ENCODE assay signal across 8 cellular contexts in the genomic region with DNA sequence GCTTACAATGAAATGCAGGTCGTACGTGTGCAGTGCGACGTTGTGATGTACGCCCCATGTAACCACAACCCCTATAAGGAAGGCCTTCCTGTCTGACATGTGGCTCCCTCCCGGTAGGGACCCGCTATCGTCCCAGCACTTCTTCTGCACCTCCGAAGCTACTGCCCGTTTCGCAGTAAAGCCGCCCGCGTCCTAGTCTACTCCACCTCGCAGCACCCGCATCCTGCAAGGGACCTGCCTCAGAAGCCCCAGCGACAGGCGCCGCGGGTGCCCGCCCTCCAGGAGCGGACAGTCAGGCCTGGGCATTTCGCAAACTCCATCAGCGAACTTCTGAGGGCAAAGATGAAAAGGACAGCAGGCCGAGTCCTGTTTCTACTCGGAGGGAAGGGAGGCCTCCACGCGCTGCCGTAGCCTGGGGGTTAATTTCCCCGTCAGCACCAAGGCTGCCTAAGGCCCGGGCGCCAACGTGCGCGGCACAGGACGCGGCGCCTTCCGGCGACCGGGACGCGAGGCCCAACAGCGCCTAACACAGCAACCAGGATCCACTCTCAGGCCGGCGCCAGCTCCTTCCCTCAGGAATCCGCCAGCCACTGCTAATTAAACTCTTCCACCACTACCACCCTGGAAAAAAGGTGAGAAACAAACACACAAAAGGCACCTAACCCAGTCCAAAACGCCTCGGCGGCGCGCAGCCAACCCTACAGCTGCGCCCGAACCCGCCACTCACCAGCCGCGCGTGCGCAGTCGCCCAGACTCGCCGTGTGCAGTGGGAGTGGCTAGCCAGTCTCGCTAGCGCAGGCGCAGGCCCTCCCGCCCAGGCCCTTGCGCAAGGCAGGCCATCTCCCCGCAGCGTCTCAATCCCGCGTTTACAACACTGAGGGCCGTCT. TPM values are rescaled to one million over a fixed set of nuclear protein-coding genes. Genes with fewer than 3 reads are reported as not detected.
DNase-seq lines count a peak whose midpoint lies in the region; ATAC-seq, FAIRE-seq and TF ChIP-seq lines count a peak whose summit lies in the region.

A gene with protein sequence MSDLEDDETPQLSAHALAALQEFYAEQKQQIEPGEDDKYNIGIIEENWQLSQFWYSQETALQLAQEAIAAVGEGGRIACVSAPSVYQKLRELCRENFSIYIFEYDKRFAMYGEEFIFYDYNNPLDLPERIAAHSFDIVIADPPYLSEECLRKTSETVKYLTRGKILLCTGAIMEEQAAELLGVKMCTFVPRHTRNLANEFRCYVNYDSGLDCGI (minus strand): TSS at position 768 of the 887 bp plus-strand sequence. CDS start 16,363 bp downstream, outside the sequence.

- ATAC-seq in DND-41 (ENCODE audit: insufficient read depth, low read depth) = peak; percentile 85
- ATAC-seq in GM21825 (IDR thresholded peaks at IDR 0.05; ENCODE audit: unreplicated experiment) = peak; percentile 91
- ATAC-seq in naive B cell (ENCODE audit: low read depth in 2 of 2) = peak; percentile 89 to 90
- ATAC-seq in stimulated activated effector memory CD8-positive, alpha-beta T cell treated with anti-CD3 and anti-CD28 coated beads, Interleukin-12 subunit alpha, Interleukin-12 subunit beta, amount 100 ng/mL, for 72 hours = peak; percentile 95

- H4K20me1 ChIP-seq in DND-41 (ENCODE audit: insufficient read depth, low read length) = no peaks in the 10 kb centered on the region
- H4K20me1 ChIP-seq in Karpas-422 (ENCODE audit: insufficient read depth, low read depth, low read length) = no peaks in the 10 kb centered on the region

- peaks cover 37% of the 10 kb centered on the region for H3K36me3 Mint-ChIP-seq in activated T-helper 1 cell treated with anti-CD3 and anti-CD28 coated beads, Interleukin-12 subunit alpha, Interleukin-12 subunit beta, Interleukin-2, Interleukin-4 antibody, amounts not matched to agents 30 ng/mL and 10 ng/mL and 1 ng/mL, durations not matched to agents 14 hours and 24 hours and 36 hours (ENCODE audit: low read depth)
- peaks cover 12 to 16% of the 10 kb centered on the region in 2 donors for H3K36me3 Mint-ChIP-seq in naive B cell
- H3K36me3 Mint-ChIP-seq in stimulated activated effector memory CD8-positive, alpha-beta T cell treated with anti-CD3 and anti-CD28 coated beads, Interleukin-12 subunit alpha, Interleukin-12 subunit beta, amount 100 ng/mL, for 72 hours = peaks cover 48% of the 10 kb centered on the region

- FAIRE-seq in RCC 7860 (lab: Jason Lieb, UNC) = no peak

- H2AFZ ChIP-seq in DND-41 (ENCODE audit: low read depth, low read length) (peak within 1 kb of the TSS; percentile 98), Karpas-422 (ENCODE audit: low read length) (peak within 1 kb of the TSS; percentile 79; the same call in 1 of the 2 replicates)

- H3K79me2 ChIP-seq in DND-41 (ENCODE audit: insufficient read depth, low read length) = peaks cover 31% of the 10 kb centered on the region
- H3K79me2 ChIP-seq in Karpas-422 (ENCODE audit: low read length) = peaks cover 18% of the 10 kb centered on the region

- intact Hi-C loops in activated T-helper 1 cell treated with anti-CD3 and anti-CD28 coated beads, Interleukin-12 subunit alpha, Interleukin-12 subunit beta, Interleukin-2, Interleukin-4 antibody, amounts not matched to agents 30 ng/mL and 10 ng/mL and 1 ng/mL, durations not matched to agents 14 hours and 24 hours and 36 hours (cut with micrococcal nuclease) = loop anchor here (1.0 to 5.0 kb wide), 12 partner anchors 53 to 909 kb away; partner anchors contain the start of genes IFT88, MRPL57, SKA3 and XPO4

- H3K27ac ChIP-seq in DND-41 (ENCODE audit: low read length) (peak within 1 kb of the TSS; percentile 100), Karpas-422 (ENCODE audit: low read length) (peak within 1 kb of the TSS; percentile 64)

- H3K4me3 ChIP-seq in DND-41 (ENCODE audit: low read depth in 1 of 2, low read length in 2 of 2) = peak within 1 kb of the TSS; percentile 83 to 94
- peak within 1 kb of the TSS; percentile 69 for H3K4me3 ChIP-seq in Karpas-422 (ENCODE audit: low read length)

- no peaks in the 10 kb centered on the region for H3K9me2 ChIP-seq in Karpas-422 (replicated peaks; ENCODE audit: insufficient read depth, low read length)

- peaks cover 23% of the 10 kb centered on the region for H3K9me3 Mint-ChIP-seq in activated T-helper 1 cell treated with anti-CD3 and anti-CD28 coated beads, Interleukin-12 subunit alpha, Interleukin-12 subunit beta, Interleukin-2, Interleukin-4 antibody, amounts not matched to agents 30 ng/mL and 10 ng/mL and 1 ng/mL, durations not matched to agents 14 hours and 24 hours and 36 hours
- H3K9me3 Mint-ChIP-seq in naive B cell = peaks cover 3 to 17% (median 12%) of the 10 kb centered on the region in 7 donors
- H3K9me3 Mint-ChIP-seq in stimulated activated effector memory CD8-positive, alpha-beta T cell treated with anti-CD3 and anti-CD28 coated beads, Interleukin-12 subunit alpha, Interleukin-12 subunit beta, amount 100 ng/mL, for 72 hours = peaks cover 6% of the 10 kb centered on the region

- peaks cover 8% of the 10 kb centered on the region for H3K9me3 ChIP-seq in DND-41 (ENCODE audit: insufficient read depth, low read length, severe bottlenecking)
- peaks cover 13% of the 10 kb centered on the region for H3K9me3 ChIP-seq in Karpas-422 (ENCODE audit: low read length)

- peaks cover 19% of the 10 kb centered on the region for H3K36me3 ChIP-seq in DND-41 (ENCODE audit: insufficient read depth, low read length)
- H3K36me3 ChIP-seq in Karpas-422 (ENCODE audit: insufficient read depth, low read length) = peaks cover 32% of the 10 kb centered on the region

- TF ChIP-seq CTCF in DND-41 (IDR thresholded peaks at IDR 0.05; ENCODE audit: borderline replicate concordance, extremely low read depth, low read length, poor library complexity, severe bottlenecking) = no peak

- no peaks in the 10 kb centered on the region for H3K27me3 ChIP-seq in DND-41 (ENCODE audit: insufficient read depth, low read length, poor library complexity)
- H3K27me3 ChIP-seq in Karpas-422 (ENCODE audit: low read length) = no peaks in the 10 kb centered on the region

- H3K9ac ChIP-seq in DND-41 (ENCODE audit: low read depth, low read length) = peak within 1 kb of the TSS; percentile 97
- H3K9ac ChIP-seq in Karpas-422 (ENCODE audit: low read length) = peak within 1 kb of the TSS; percentile 83

- H3K4me2 ChIP-seq in DND-41 (ENCODE audit: insufficient read depth, low read length) (peak within 1 kb of the TSS; percentile 79), Karpas-422 (ENCODE audit: low read depth, low read length, poor library complexity, severe bottlenecking) (peak within 1 kb of the TSS; percentile 81)

- H3K27me3 Mint-ChIP-seq in activated T-helper 1 cell treated with anti-CD3 and anti-CD28 coated beads, Interleukin-12 subunit alpha, Interleukin-12 subunit beta, Interleukin-2, Interleukin-4 antibody, amounts not matched to agents 30 ng/mL and 10 ng/mL and 1 ng/mL, durations not matched to agents 14 hours and 24 hours and 36 hours (ENCODE audit: insufficient read depth) = no peaks in the 10 kb centered on the region
- H3K27me3 Mint-ChIP-seq in naive B cell = no peaks in the 10 kb centered on the region

- DNase-seq in DND-41 (peak; percentile 95), Karpas-422 (peak; percentile 97), RCC 7860 (ENCODE audit: low spot score) (peak; percentile 81), fibroblast of gingiva (ENCODE audit: low read depth) (peak; percentile 94), naive B cell (peak; percentile 91)
- DNase-seq in activated T-helper 1 cell treated with anti-CD3 and anti-CD28 coated beads, Interleukin-12 subunit alpha, Interleukin-12 subunit beta, Interleukin-2, Interleukin-4 antibody, amounts not matched to agents 30 ng/mL and 10 ng/mL and 1 ng/mL, durations not matched to agents 14 hours and 24 hours and 36 hours (ENCODE audit: low spot score) = peak; percentile 94
- DNase-seq in stimulated activated effector memory CD8-positive, alpha-beta T cell treated with anti-CD3 and anti-CD28 coated beads, Interleukin-12 subunit alpha, Interleukin-12 subunit beta, amount 100 ng/mL, for 72 hours (ENCODE audit: low spot score in 2 of 2) = peak; percentile 92 to 96

- H3K4me1 ChIP-seq in DND-41 (ENCODE audit: insufficient read depth, low read length) (peaks cover 26% of the 10 kb centered on the region), Karpas-422 (ENCODE audit: low read length) (peaks cover 19% of the 10 kb centered on the region)

- H3K4me1 Mint-ChIP-seq in activated T-helper 1 cell treated with anti-CD3 and anti-CD28 coated beads, Interleukin-12 subunit alpha, Interleukin-12 subunit beta, Interleukin-2, Interleukin-4 antibody, amounts not matched to agents 30 ng/mL and 10 ng/mL and 1 ng/mL, durations not matched to agents 14 hours and 24 hours and 36 hours (ENCODE audit: low read depth) = peaks cover 29% of the 10 kb centered on the region
- peaks cover 17 to 28% (median 21%) of the 10 kb centered on the region in 3 donors for H3K4me1 Mint-ChIP-seq in naive B cell
- peaks cover 35% of the 10 kb centered on the region for H3K4me1 Mint-ChIP-seq in stimulated activated effector memory CD8-positive, alpha-beta T cell treated with anti-CD3 and anti-CD28 coated beads, Interleukin-12 subunit alpha, Interleukin-12 subunit beta, amount 100 ng/mL, for 72 hours

- H3K4me3 Mint-ChIP-seq in activated T-helper 1 cell treated with anti-CD3 and anti-CD28 coated beads, Interleukin-12 subunit alpha, Interleukin-12 subunit beta, Interleukin-2, Interleukin-4 antibody, amounts not matched to agents 30 ng/mL and 10 ng/mL and 1 ng/mL, durations not matched to agents 14 hours and 24 hours and 36 hours = peak within 1 kb of the TSS; percentile 92
- peak within 1 kb of the TSS; percentile 88 to 99 (median 96) for H3K4me3 Mint-ChIP-seq in naive B cell
- peak within 1 kb of the TSS; percentile 96 for H3K4me3 Mint-ChIP-seq in stimulated activated effector memory CD8-positive, alpha-beta T cell treated with anti-CD3 and anti-CD28 coated beads, Interleukin-12 subunit alpha, Interleukin-12 subunit beta, amount 100 ng/mL, for 72 hours

- H3K27ac Mint-ChIP-seq in activated T-helper 1 cell treated with anti-CD3 and anti-CD28 coated beads, Interleukin-12 subunit alpha, Interleukin-12 subunit beta, Interleukin-2, Interleukin-4 antibody, amounts not matched to agents 30 ng/mL and 10 ng/mL and 1 ng/mL, durations not matched to agents 14 hours and 24 hours and 36 hours = peak within 1 kb of the TSS; percentile 100
- peak within 1 kb of the TSS; percentile 92 to 98 (median 97) for H3K27ac Mint-ChIP-seq in naive B cell
- peak within 1 kb of the TSS; percentile 99 for H3K27ac Mint-ChIP-seq in stimulated activated effector memory CD8-positive, alpha-beta T cell treated with anti-CD3 and anti-CD28 coated beads, Interleukin-12 subunit alpha, Interleukin-12 subunit beta, amount 100 ng/mL, for 72 hours

RNA-seq across cellular contexts. Expression of the gene that starts here (rescaled TPM):
- 1.5 and 2.1 TPM in 2 replicates for total RNA-seq in Karpas-422 (2014; rRNA removed; shearing (Covaris generic); ENCODE audit: low replicate concordance)
- 8.7 and 12.9 TPM in 2 replicates for total RNA-seq in activated T-helper 1 cell treated with anti-CD3 and anti-CD28 coated beads, Interleukin-12 subunit alpha, Interleukin-12 subunit beta, Interleukin-2, Interleukin-4 antibody, amounts not matched to agents 30 ng/mL and 10 ng/mL and 1 ng/mL, durations not matched to agents 14 hours and 24 hours and 36 hours
- polyA plus RNA-seq in naive B cell (ENCODE audit: low read depth in 6 of 6) = 10 to 100 TPM in 5 of 6 donors, 1 to 10 TPM in 1; 5.5 to 14.8 (median 12.2) TPM

Comparison
In these comparisons a context has a peak if more than half of its experiments do, and no peak if none do; other contexts are left out.
1. Peak in every context shown above with its lines: DNase-seq, ATAC-seq, H3K4me3 ChIP-seq and H3K27ac ChIP-seq.